8 cellular contexts compared by ENCODE assay signal in the genomic region with DNA sequence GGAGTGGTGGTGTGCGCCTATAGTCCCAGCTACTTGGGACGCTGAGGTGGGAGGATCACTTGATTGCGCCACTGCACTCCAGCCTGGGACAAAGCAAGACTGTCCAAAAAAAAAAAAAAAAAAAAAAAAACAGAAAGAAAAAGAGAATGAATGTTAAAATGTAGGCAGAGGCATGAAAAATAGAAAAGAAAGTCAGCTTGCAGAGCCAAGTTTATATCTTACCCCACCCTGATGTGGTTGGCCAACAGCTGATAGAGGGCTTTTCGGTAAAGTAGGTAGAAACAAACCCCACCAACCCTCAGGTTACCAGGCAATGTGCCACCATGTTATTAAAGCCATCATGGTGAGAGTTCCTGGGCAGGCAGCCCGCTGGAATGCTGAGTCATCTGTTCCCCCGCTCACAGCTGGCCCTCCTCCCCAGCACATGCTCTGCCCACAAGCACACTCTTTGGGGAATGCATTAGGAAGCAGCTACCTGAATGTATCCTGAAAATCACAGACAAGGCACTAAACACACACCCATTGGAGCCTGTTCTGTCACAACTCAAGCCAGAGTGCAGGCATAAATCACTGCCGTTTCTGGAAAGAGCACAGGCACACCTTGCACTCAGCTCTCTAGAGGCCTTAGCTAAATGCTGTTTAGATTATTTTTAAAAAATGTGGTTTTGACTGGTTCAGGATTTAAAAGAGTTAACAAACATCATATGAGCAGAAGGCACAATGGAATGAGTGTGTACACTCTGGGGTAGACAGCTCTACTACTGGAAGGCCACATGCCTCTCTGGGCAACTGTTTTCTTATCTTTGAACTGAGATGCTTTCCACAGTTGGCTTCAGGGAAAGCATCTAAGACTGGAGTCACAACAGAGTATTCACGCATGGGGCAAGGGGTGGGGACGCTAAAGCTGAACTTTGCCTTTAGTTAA.
A peak's percentile ranks its signal among the peaks of the same experiment; 100 is the strongest.
DNase-seq lines count a peak whose midpoint lies in the region; ATAC-seq, FAIRE-seq and TF ChIP-seq lines count a peak whose summit lies in the region.

No MANE protein-coding gene starts in this region.

- CTCF ChIA-PET in activated CD4-positive, alpha-beta memory T cell treated with anti-CD3 and anti-CD28 coated beads for 36 hours (lab: Charles Lee) = no interaction called here

- 31 to 48% methylated on average over 9 of the region's 9 CpGs for WGBS in pancreas, 2 donors

- H3K27me3 Mint-ChIP-seq in activated T-helper 17 cell treated with anti-CD3 and anti-CD28 coated beads, Interleukin-2, amount 50 U/mL, for 72 hours = no peaks in the 10 kb centered on the region
- H3K27me3 Mint-ChIP-seq in glutamatergic neuron (ENCODE audit: unreplicated experiment) = no peaks in the 10 kb centered on the region
- H3K27me3 Mint-ChIP-seq in activated CD4-positive, alpha-beta memory T cell treated with anti-CD3 and anti-CD28 coated beads for 36 hours = no peaks in the 10 kb centered on the region

- TF ChIP-seq CTCF in glutamatergic neuron (IDR thresholded peaks at IDR 0.05; ENCODE audit: partially characterized antibody, unreplicated experiment) (no peak), pancreas (IDR thresholded peaks at IDR 0.05) (no peak)

- FAIRE-seq in pancreas (lab: Jason Lieb, UNC) = no peak

- ATAC-seq in activated T-helper 17 cell treated with anti-CD3 and anti-CD28 coated beads, Interleukin-2, amount 50 U/mL, for 72 hours (replicated peaks) = no peak
- ATAC-seq in pancreas (peak; percentile 75 to 91 (median 88)), GM18858 (IDR thresholded peaks at IDR 0.05; ENCODE audit: unreplicated experiment) (no peak)

- H3K9me3 ChIP-seq in pancreas = no peaks in the 10 kb centered on the region

- POLR2A ChIA-PET in activated CD4-positive, alpha-beta memory T cell treated with anti-CD3 and anti-CD28 coated beads for 36 hours (lab: Charles Lee) = no interaction called here

- no peaks in the 10 kb centered on the region for H3K27me3 ChIP-seq in pancreas

- H3K36me3 ChIP-seq in pancreas = no peaks in the 10 kb centered on the region

- H3K9me3 Mint-ChIP-seq in activated T-helper 17 cell treated with anti-CD3 and anti-CD28 coated beads, Interleukin-2, amount 50 U/mL, for 72 hours = no peaks in the 10 kb centered on the region
- H3K9me3 Mint-ChIP-seq in glutamatergic neuron (ENCODE audit: unreplicated experiment) = no peaks in the 10 kb centered on the region
- H3K9me3 Mint-ChIP-seq in activated CD4-positive, alpha-beta memory T cell treated with anti-CD3 and anti-CD28 coated beads for 36 hours = no peaks in the 10 kb centered on the region

- H3K4me3 Mint-ChIP-seq in activated T-helper 17 cell treated with anti-CD3 and anti-CD28 coated beads, Interleukin-2, amount 50 U/mL, for 72 hours = no peak overlapping the region
- H3K4me3 Mint-ChIP-seq in glutamatergic neuron (ENCODE audit: unreplicated experiment) = no peak overlapping the region
- H3K4me3 Mint-ChIP-seq in activated CD4-positive, alpha-beta memory T cell treated with anti-CD3 and anti-CD28 coated beads for 36 hours = no peak overlapping the region

- H3K27ac Mint-ChIP-seq in activated T-helper 17 cell treated with anti-CD3 and anti-CD28 coated beads, Interleukin-2, amount 50 U/mL, for 72 hours = peak overlapping the region; percentile 82
- H3K27ac Mint-ChIP-seq in glutamatergic neuron (ENCODE audit: unreplicated experiment) = peak overlapping the region; percentile 17
- no peak overlapping the region for H3K27ac Mint-ChIP-seq in activated CD4-positive, alpha-beta memory T cell treated with anti-CD3 and anti-CD28 coated beads for 36 hours

- H3K4me3 ChIP-seq in pancreas = no peak overlapping the region

- intact Hi-C loops in pancreas (cut with DNase I) = no loop called here
- intact Hi-C loops in activated CD4-positive, alpha-beta memory T cell treated with anti-CD3 and anti-CD28 coated beads for 36 hours (cut with micrococcal nuclease) = no loop called here

- peak overlapping the region in 3 of 4 donors; percentile 53 to 62 (median 56) for H3K27ac ChIP-seq in pancreas

- H3K4me1 ChIP-seq in pancreas = peaks cover 23 to 37% (median 28%) of the 10 kb centered on the region in 3 donors

- H3K36me3 Mint-ChIP-seq in activated T-helper 17 cell treated with anti-CD3 and anti-CD28 coated beads, Interleukin-2, amount 50 U/mL, for 72 hours (ENCODE audit: low read depth) = peaks cover 15% of the 10 kb centered on the region
- no peaks in the 10 kb centered on the region for H3K36me3 Mint-ChIP-seq in glutamatergic neuron (ENCODE audit: unreplicated experiment)
- no peaks in the 10 kb centered on the region for H3K36me3 Mint-ChIP-seq in activated CD4-positive, alpha-beta memory T cell treated with anti-CD3 and anti-CD28 coated beads for 36 hours

- H3K4me1 Mint-ChIP-seq in activated T-helper 17 cell treated with anti-CD3 and anti-CD28 coated beads, Interleukin-2, amount 50 U/mL, for 72 hours = peaks cover 32% of the 10 kb centered on the region
- H3K4me1 Mint-ChIP-seq in glutamatergic neuron (ENCODE audit: low read depth, unreplicated experiment) = peaks cover 12% of the 10 kb centered on the region
- peaks cover 17% of the 10 kb centered on the region for H3K4me1 Mint-ChIP-seq in activated CD4-positive, alpha-beta memory T cell treated with anti-CD3 and anti-CD28 coated beads for 36 hours (ENCODE audit: low read depth)

- DNase-seq in DMS79 treated with DMSO at 0.1 percent for 48 hours (lab: John Stamatoyannopoulos, UW) = peak; percentile 64
- DNase-seq in NCI-H1092 treated with DMSO at 0.1 percent for 48 hours (lab: John Stamatoyannopoulos, UW) = peak; percentile 88
- peak; percentile 38 for DNase-seq in glutamatergic neuron
- DNase-seq in pancreas = peak; percentile 81 to 92 (median 87)
- DNase-seq in SIG-M5 treated with dmso at 0.1 percent for 504 hours (lab: John Stamatoyannopoulos, UW; ENCODE audit: unreplicated experiment) = no peak
- DNase-seq in activated CD4-positive, alpha-beta memory T cell treated with anti-CD3 and anti-CD28 coated beads for 36 hours = no peak

Comparison
In these comparisons a context has a peak if more than half of its experiments do, and no peak if none do; other contexts are left out.
1. DNase-seq: peak in DMS79 treated with DMSO at 0.1 percent for 48 hours (single experiment), NCI-H1092 treated with DMSO at 0.1 percent for 48 hours (single experiment), glutamatergic neuron (single experiment) and pancreas (6 of 6); none in SIG-M5 treated with dmso at 0.1 percent for 504 hours (single experiment) and activated CD4-positive, alpha-beta memory T cell treated with anti-CD3 and anti-CD28 coated beads for 36 hours (single experiment).
2. ATAC-seq: peak in pancreas (4 of 4); none in activated T-helper 17 cell treated with anti-CD3 and anti-CD28 coated beads, Interleukin-2, amount 50 U/mL, for 72 hours (single experiment) and GM18858 (single experiment).